Comparison of ENCODE assay signal across 9 cellular contexts in genomic region chr2:26946841-26947784, GRCh38.
DNase-seq lines count a peak whose midpoint lies in the region; ATAC-seq and TF ChIP-seq lines count a peak whose summit lies in the region.
"Had no signal": no experiment of that assay in that cellular context is flagged by ENCODE, and none has a peak within 500 bp of the region (broad histone marks: within the 10 kb centered on the region; RNA-seq: fewer than 3 reads in every experiment).

No MANE protein-coding gene starts in this region.

- no peak for ATAC-seq in HG03097 (IDR thresholded peaks at IDR 0.05; ENCODE audit: low FRiP score, unreplicated experiment)
- no peak for ATAC-seq in GM19035 (IDR thresholded peaks at IDR 0.05; ENCODE audit: unreplicated experiment)

- no peak overlapping the region for H3K4me3 ChIP-seq in cardiac fibroblast (replicated peaks in 1 of 2; ENCODE audit: low read depth in 2 of 2, low read length in 2 of 2)

- no peak for TF ChIP-seq CTCF in cardiac fibroblast (IDR thresholded peaks at IDR 0.05; ENCODE audit: low read depth, low read length)

- peak; percentile 37 for DNase-seq in COLO668 (lab: John Stamatoyannopoulos, UW; ENCODE audit: unreplicated experiment)
- DNase-seq in MV-4-11 (lab: John Stamatoyannopoulos, UW), result peak; percentile 66
- peak; percentile 34 to 67 for DNase-seq in cardiac fibroblast (ENCODE audit: low read depth in 2 of 2)
- peak; percentile 44 for DNase-seq in medulla oblongata (ENCODE audit: extremely low spot score)
- no peak for DNase-seq in NK-92 treated with Interleukin-12 subunit alpha and Interleukin-12 subunit beta, amount 100 ng/mL, for 24 hours (lab: John Stamatoyannopoulos, UW)
- DNase-seq in retina, result no peak
- DNase-seq: DND-41 had no signal

Comparison
In these comparisons a context has a peak if more than half of its experiments do, and no peak if none do; other contexts are left out.
1. DNase-seq: peak in COLO668 (single experiment), MV-4-11 (single experiment), cardiac fibroblast (2 of 2) and medulla oblongata (single experiment); none in NK-92 treated with Interleukin-12 subunit alpha and Interleukin-12 subunit beta, amount 100 ng/mL, for 24 hours (single experiment) and retina (single experiment).